7 cellular contexts compared by ENCODE assay signal in the genomic region with DNA sequence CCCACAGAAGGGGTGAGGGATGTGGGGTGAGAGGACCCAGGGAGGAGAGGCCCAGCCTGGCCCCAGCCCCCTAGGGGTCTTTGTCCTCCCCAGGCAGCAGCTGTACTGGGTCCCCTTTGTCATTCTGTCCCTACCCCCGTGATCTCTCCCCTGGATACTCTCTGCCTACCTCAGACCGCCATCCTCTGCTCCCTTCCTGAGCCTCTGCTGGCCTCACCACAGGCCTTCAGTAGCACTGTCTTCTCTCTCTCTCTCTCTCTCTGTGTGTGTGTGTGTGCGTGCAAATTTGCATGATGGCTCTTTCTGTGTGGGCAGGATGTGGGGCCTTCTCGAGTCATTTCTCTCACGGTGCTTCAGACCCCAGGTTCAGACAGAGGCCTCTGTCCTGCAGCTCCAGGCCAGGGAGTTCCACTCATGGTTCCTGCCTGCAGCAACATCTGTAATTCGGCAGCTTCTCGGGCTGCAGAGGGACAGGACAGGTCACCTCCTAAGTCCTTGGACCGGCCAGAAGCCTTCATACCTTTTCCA. TPM values are rescaled to one million over a fixed set of nuclear protein-coding genes. Genes with fewer than 3 reads are reported as not detected.
DNase-seq lines count a peak whose midpoint lies in the region; ATAC-seq and TF ChIP-seq lines count a peak whose summit lies in the region.

No MANE protein-coding gene starts in this region.

- no peaks in the 10 kb centered on the region for H3K36me3 ChIP-seq in transverse colon

- peak; percentile 28 for TF ChIP-seq POLR2A in transverse colon (IDR thresholded peaks at IDR 0.05)

- H3K4me3 ChIP-seq in transverse colon: peak overlapping the region in 2 of 4 donors; percentile 11 to 38

- TF ChIP-seq EP300 in transverse colon (IDR thresholded peaks at IDR 0.05; ENCODE audit: low read depth): no peak

- H3K27ac ChIP-seq in transverse colon: peak overlapping the region; percentile 44 to 82 (median 53)

- no peak for TF ChIP-seq CTCF in transverse colon (IDR thresholded peaks at IDR 0.05)

- in situ Hi-C loops in transverse colon (cut with MboI; ENCODE audit: low pct_ligation_motif_present in 1 of 4, low pct_unique_long_range_greater_than_20kb in 1 of 4, low sequenced_read_pairs in 3 of 4): no loop called here

- H3K4me1 ChIP-seq in transverse colon: peaks cover 0 to 11% (median 0%) of the 10 kb centered on the region in 4 donors

- no peaks in the 10 kb centered on the region for H3K27me3 ChIP-seq in transverse colon

- WGBS in transverse colon (ENCODE audit: low coverage in 1 of 2), 2 donors: 57% methylated on average over 8 of the region's 8 CpGs; no CpG with 5 or more reads in 1 of the 2 donors

- ATAC-seq in GM19395 (IDR thresholded peaks at IDR 0.05; ENCODE audit: unreplicated experiment) (peak; percentile 73), HG03159 (IDR thresholded peaks at IDR 0.05; ENCODE audit: unreplicated experiment) (peak; percentile 74), left colon (peak; percentile 46)

- intact Hi-C loops in left colon (cut with DNase I, micrococcal nuclease) (no loop called here), transverse colon (cut with DNase I; ENCODE audit: low total_unique reads) (no loop called here)

- H3K9me3 ChIP-seq in transverse colon: no peaks in the 10 kb centered on the region

- DNase-seq in activated CD4-positive, alpha-beta T cell treated with anti-CD3 and anti-CD28 coated beads for 48 hours: peak; percentile 73
- DNase-seq in left colon (peak in 1 of 2 donors; percentile 51), transverse colon (peak; percentile 68), H4 (ENCODE audit: low spot score) (no peak), HPDE6-E6E7 (ENCODE audit: extremely low spot score) (no peak)

RNA-seq across cellular contexts. Expression of a gene that starts 1.4 kb away (rescaled TPM):
- total RNA-seq in left colon (10 to 100 TPM; 68.4 to 72.1 TPM), transverse colon (100 to 1,000 TPM in 1 of 4 donors, 10 to 100 TPM in 3; 48.2 to 193 (median 87.4) TPM)
- total RNA-seq in H4 (2014; rRNA removed; shearing (Covaris generic)): 1.4 and 1.5 TPM in 2 replicates

RNA-seq across cellular contexts. Expression of a gene that starts 47.8 kb away (rescaled TPM):
- 10 to 100 TPM in 1 of 2 donors, 1 to 10 TPM in 1; 2.6 to 15.7 TPM for total RNA-seq in left colon
- total RNA-seq in transverse colon: 10 to 100 TPM in 1 of 4 donors, 1 to 10 TPM in 1, under 1 TPM in 2; 0.40 to 31.8 (median 5.5) TPM
- total RNA-seq in H4 (2014; rRNA removed; shearing (Covaris generic)): 0.17 TPM in 1 of 2 replicates, not detected in the other

Comparison
In these comparisons a context has a peak if more than half of its experiments do, and no peak if none do; other contexts are left out.
1. DNase-seq: peak in activated CD4-positive, alpha-beta T cell treated with anti-CD3 and anti-CD28 coated beads for 48 hours (single experiment) and transverse colon (single experiment); none in H4 (single experiment) and HPDE6-E6E7 (single experiment).
2. RNA of a gene that starts 1.4 kb away (total RNA-seq): 48.2 to 193 TPM in transverse colon and 68.4 to 72.1 TPM in left colon; 1.4 to 1.5 TPM in H4; every median in the first group is over 10 times any median in the second.
3. Peak in every context shown above with its lines, with median percentiles within 50 percentile points of each other: ATAC-seq.